Comparison of ENCODE assay signal across 1 cellular context in the genomic region with DNA sequence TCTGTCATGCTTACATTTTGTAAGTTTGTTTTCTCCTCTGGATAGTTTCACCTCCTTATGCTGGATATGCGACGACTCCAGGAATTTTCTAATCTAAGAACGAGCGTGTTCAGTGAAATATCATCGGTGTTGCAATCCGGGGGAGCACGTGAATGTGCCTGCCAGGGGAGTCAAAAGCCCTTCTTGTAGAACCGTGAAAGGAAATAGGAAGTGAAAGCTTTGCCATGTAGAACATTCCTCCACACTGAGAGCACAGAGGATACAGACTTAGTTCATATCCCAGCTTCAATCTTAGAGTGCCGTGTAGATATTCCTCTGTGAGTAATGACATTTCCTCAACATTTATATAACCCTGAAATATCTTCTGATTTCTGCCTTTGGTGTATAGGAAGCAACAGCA.
TF ChIP-seq lines count a peak whose summit lies in the region.

No MANE protein-coding gene starts in this region.

TF ChIP-seq in SK-N-SH treated with all-trans-retinoic acid at 6 μM for 48 hours, 23 proteins besides CTCF, POLR2A, EP300 and RAD21 (continued from another document):
- TF ChIP-seq, protein P1, sequence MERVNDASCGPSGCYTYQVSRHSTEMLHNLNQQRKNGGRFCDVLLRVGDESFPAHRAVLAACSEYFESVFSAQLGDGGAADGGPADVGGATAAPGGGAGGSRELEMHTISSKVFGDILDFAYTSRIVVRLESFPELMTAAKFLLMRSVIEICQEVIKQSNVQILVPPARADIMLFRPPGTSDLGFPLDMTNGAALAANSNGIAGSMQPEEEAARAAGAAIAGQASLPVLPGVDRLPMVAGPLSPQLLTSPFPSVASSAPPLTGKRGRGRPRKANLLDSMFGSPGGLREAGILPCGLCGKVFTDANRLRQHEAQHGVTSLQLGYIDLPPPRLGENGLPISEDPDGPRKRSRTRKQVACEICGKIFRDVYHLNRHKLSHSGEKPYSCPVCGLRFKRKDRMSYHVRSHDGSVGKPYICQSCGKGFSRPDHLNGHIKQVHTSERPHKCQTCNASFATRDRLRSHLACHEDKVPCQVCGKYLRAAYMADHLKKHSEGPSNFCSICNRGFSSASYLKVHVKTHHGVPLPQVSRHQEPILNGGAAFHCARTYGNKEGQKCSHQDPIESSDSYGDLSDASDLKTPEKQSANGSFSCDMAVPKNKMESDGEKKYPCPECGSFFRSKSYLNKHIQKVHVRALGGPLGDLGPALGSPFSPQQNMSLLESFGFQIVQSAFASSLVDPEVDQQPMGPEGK (CRISPR knock-in tag; IDR thresholded peaks at IDR 0.05; ENCODE audit: borderline replicate concordance) = no peak
- no peak for TF ChIP-seq OSR1 (CRISPR knock-in tag; IDR thresholded peaks at IDR 0.05)
- no peak for TF ChIP-seq CSRNP3 (CRISPR knock-in tag; IDR thresholded peaks at IDR 0.05)
- TF ChIP-seq SNAI2 (CRISPR knock-in tag; IDR thresholded peaks at IDR 0.05) = no peak
